1 cellular context compared by ENCODE assay signal in the genomic region with DNA sequence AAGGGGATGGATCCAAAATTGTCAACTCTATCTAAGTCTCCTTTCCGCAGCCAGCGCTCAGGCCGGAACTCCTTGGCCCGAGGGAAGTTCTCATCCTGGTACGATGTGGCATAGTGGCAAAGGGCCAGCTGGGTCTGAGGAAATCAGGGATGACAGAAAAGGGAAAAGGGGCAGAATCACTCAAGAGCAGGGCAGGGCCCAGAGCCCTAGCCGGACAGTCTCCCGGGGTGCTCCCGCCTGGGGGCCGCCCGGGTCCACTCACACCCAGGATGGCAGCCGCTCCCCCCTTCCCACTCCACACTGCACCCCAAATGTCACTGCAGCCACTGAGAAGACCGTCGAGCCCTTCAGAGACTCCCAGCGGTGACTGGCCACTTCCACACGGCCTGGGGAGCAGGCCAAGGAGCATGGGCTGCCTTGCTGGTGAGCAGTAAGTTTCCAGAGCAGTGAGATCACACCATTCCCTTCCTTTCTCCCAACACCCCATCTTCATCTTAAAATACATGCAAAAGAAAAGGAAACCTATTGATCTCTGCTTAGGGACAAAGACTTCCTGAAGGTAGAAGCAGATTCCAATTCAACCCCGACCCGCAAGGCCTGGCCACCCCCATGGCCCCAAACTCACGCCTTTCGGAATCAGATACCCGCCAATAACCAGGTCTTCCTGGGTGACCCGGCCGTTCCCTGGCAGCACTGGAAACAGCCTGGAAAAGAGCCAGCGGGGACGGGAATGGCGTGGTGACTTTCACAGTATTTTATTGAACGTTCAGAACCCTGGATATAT.
TF ChIP-seq lines count a peak whose summit lies in the region.

No MANE protein-coding gene starts in this region.

TF ChIP-seq in K562, 482 proteins besides CTCF, POLR2A, EP300 and RAD21:
- 0 out of 2 replicates have a peak, but pooled peaks have one; percentile 57 for TF ChIP-seq EZH2 (IDR thresholded peaks at IDR 0.05; ENCODE audit: borderline replicate concordance, low read depth, low read length)
- TF ChIP-seq HDAC6 (IDR thresholded peaks at IDR 0.05; ENCODE audit: low read depth, low read length): no peak
